In the genomic region with DNA sequence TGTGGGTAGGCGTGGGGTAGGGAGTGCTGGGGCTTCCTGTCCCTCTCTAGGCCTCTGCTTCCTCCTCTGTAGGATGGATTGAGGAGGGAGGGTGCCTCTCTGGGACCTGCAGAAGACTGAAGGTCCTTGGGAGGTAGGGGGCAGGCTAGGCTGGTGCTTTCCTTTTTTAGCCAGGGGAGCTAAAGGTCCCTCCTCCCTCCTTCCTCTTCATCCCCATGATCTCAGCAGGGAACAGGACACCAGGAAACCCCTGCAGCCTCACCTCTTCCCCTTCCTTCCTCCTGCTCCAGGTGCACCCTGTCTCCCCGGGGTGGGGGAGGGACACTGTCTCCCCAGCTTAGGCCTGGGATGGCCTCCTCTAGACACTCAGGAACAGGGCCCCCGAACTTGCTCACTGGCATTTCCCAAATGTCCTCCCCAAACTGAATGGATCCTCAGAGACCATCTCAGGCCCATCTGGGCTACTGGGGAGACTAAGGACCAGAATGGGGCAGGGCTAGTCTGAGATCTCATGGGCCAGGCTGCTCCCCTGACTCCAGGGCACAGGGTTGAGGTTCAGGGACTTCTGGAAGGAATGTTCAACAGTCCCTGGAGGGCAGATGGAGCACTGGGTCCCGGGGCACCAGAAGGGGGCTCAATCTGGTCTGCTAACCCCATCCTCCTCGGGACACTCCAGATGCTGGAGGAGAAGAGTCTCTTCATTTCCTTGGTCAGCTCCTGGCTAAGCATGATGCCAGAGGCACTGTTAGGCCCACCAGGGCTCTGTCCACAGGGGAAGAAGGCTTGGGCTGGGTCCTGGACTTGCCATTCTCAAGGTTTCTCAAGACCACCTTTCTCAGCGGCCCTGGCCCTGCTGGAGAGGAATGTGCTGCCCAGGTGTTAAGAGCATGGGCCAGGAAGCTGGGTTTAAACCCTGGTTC, we compare ENCODE assay signal across 8 cellular contexts. TPM values are rescaled to one million over a fixed set of nuclear protein-coding genes. Genes with fewer than 3 reads are reported as not detected.
A peak's percentile ranks its signal among the peaks of the same experiment; 100 is the strongest.
DNase-seq lines count a peak whose midpoint lies in the region; ATAC-seq and TF ChIP-seq lines count a peak whose summit lies in the region.

No MANE protein-coding gene starts in this region.

- H3K27ac Mint-ChIP-seq in nephron progenitor cell: peak overlapping the region; percentile 64

- H3K4me2 ChIP-seq in BLaER1 treated with 17β-estradiol and CSF1 and Interleukin-3, amounts not matched to agents 10 nM and 100 nM: peak overlapping the region; percentile 78 to 97 (median 95)

- H3K27me3 Mint-ChIP-seq in nephron progenitor cell (ENCODE audit: low read depth, poor library complexity): peaks cover 11% of the 10 kb centered on the region

- DNase-seq in colonic mucosa (no peak), nephron progenitor cell (no peak), HCEC 1CT (no peak), posterior cingulate gyrus (no peak)

- H3K4me1 Mint-ChIP-seq in nephron progenitor cell: peaks cover 44% of the 10 kb centered on the region

- peaks cover 0 to 87% (median 18%) of the 10 kb centered on the region in 11 experiments; a peak in 13 of 22 replicates for H4K20me1 ChIP-seq in BLaER1 treated with 17β-estradiol and CSF1 and Interleukin-3, amounts not matched to agents 10 nM and 100 nM

- peak overlapping the region; percentile 82 for H3K4me3 Mint-ChIP-seq in nephron progenitor cell

- intact Hi-C loops in colonic mucosa (cut with DNase I): no loop called here
- intact Hi-C loops in posterior cingulate gyrus (cut with DNase I): no loop called here

- no peaks in the 10 kb centered on the region for H3K36me3 Mint-ChIP-seq in nephron progenitor cell (ENCODE audit: low read depth)

- H3K9ac ChIP-seq in BLaER1 treated with 17β-estradiol and CSF1 and Interleukin-3, amounts not matched to agents 10 nM and 100 nM: peak overlapping the region; percentile 38 to 74 (median 69)
- H3K9ac ChIP-seq in colonic mucosa (ENCODE audit: low read depth in 2 of 2, low read length in 2 of 2): peak overlapping the region; percentile 53

- H3K4me1 ChIP-seq in BLaER1 treated with 17β-estradiol and CSF1 and Interleukin-3, amounts not matched to agents 10 nM and 100 nM: peaks cover 64 to 89% (median 83%) of the 10 kb centered on the region in 10 experiments
- peaks cover 7% of the 10 kb centered on the region for H3K4me1 ChIP-seq in colonic mucosa

- no peaks in the 10 kb centered on the region for H3K27me3 ChIP-seq in BLaER1 treated with 17β-estradiol and CSF1 and Interleukin-3, amounts not matched to agents 10 nM and 100 nM
- no peaks in the 10 kb centered on the region for H3K27me3 ChIP-seq in colonic mucosa

- H3K9me3 ChIP-seq in BLaER1 treated with 17β-estradiol and CSF1 and Interleukin-3, amounts not matched to agents 10 nM and 100 nM (replicated peaks in 1 of 11): no peaks in the 10 kb centered on the region
- H3K9me3 ChIP-seq in KOPT-K1 (ENCODE audit: insufficient read depth, low read length, poor library complexity, severe bottlenecking) (no peaks in the 10 kb centered on the region), colonic mucosa (no peaks in the 10 kb centered on the region)

- H3K36me3 ChIP-seq in BLaER1 treated with 17β-estradiol and CSF1 and Interleukin-3, amounts not matched to agents 10 nM and 100 nM: peaks cover 17 to 70% (median 54%) of the 10 kb centered on the region in 11 experiments
- H3K36me3 ChIP-seq in KOPT-K1 (ENCODE audit: insufficient read depth, low read length) (peaks cover 60% of the 10 kb centered on the region), colonic mucosa (no peaks in the 10 kb centered on the region)

- no peaks in the 10 kb centered on the region for H3K9me3 Mint-ChIP-seq in nephron progenitor cell

- ATAC-seq in HG03571 (IDR thresholded peaks at IDR 0.05; ENCODE audit: unreplicated experiment) (no peak), HG03520 (IDR thresholded peaks at IDR 0.05; ENCODE audit: unreplicated experiment) (no peak)

- no peak for TF ChIP-seq CTCF in colonic mucosa (IDR thresholded peaks at IDR 0.05)
- no peak for TF ChIP-seq CTCF in nephron progenitor cell (IDR thresholded peaks at IDR 0.05)

- peak overlapping the region; percentile 55 to 74 (median 62) for H3K4me3 ChIP-seq in BLaER1 treated with 17β-estradiol and CSF1 and Interleukin-3, amounts not matched to agents 10 nM and 100 nM
- H3K4me3 ChIP-seq in colonic mucosa: peak overlapping the region; percentile 48

- H3K27ac ChIP-seq in BLaER1 treated with 17β-estradiol and CSF1 and Interleukin-3, amounts not matched to agents 10 nM and 100 nM: peak overlapping the region; percentile 28 to 79 (median 59); a peak in 20 of 22 replicates
- H3K27ac ChIP-seq in KOPT-K1 (ENCODE audit: low read depth, low read length, poor library complexity, severe bottlenecking) (peak overlapping the region; percentile 55), colonic mucosa (peak overlapping the region; percentile 69)

RNA-seq across cellular contexts. Expression of gene SH2D3C, which starts 8.2 kb away (rescaled TPM):
- total RNA-seq in colonic mucosa: 1 to 10 TPM; 3.5 TPM

RNA-seq across cellular contexts. Expression of gene CDK9, which starts 15.6 kb away (rescaled TPM):
- 10 to 100 TPM; 64.0 to 77.7 TPM for total RNA-seq in colonic mucosa

RNA-seq across cellular contexts. Expression of gene FPGS, which starts 32.4 kb away (rescaled TPM):
- 10 to 100 TPM; 31.6 to 55.1 TPM for total RNA-seq in colonic mucosa

RNA-seq across cellular contexts. Expression of gene TOR2A, which starts 35.2 kb away (rescaled TPM):
- total RNA-seq in colonic mucosa: 10 to 100 TPM; 25.8 to 29.8 TPM

RNA-seq across cellular contexts. Expression of gene TTC16, which starts 54.4 kb away (rescaled TPM):
- total RNA-seq in colonic mucosa: under 1 TPM; 0.05 to 0.07 TPM
